Comparison of ENCODE assay signal across 14 cellular contexts in the genomic region with DNA sequence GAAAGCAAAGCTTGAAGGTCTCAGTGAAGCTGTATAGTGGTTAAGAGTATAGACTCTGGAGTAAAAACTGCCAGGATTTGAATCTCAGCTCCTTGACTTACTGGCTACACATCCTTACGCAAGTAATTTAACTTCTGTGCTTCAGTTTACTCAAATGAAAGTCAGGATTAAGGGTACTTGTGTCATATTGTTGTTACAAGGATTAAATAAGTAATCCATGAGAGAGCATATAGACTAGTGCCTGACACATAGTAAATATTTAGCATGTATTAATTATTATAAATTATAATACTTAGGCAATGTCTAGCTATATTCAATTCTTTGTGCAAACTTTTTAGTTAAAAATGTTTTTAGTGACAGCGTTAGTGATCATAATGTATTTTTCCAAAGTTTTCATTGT.
"Had no signal": no experiment of that assay in that cellular context is flagged by ENCODE, and none has a peak within 500 bp of the region (broad histone marks: within the 10 kb centered on the region; RNA-seq: fewer than 3 reads in every experiment).

No MANE protein-coding gene starts in this region.

- H3K4me3 ChIP-seq: breast epithelium, dorsolateral prefrontal cortex, esophagus squamous epithelium, heart left ventricle, skin epidermis had no signal

- H3K27ac Mint-ChIP-seq: activated naive CD8-positive, alpha-beta T cell treated with anti-CD3 and anti-CD28 coated beads, Interleukin-2, amount 10 ng/mL, durations not matched to agents 7 days and 5 days had no signal

- H3K36me3 ChIP-seq: breast epithelium had no signal

- H3K79me2 ChIP-seq: parathyroid adenoma had no signal

- H3K9ac ChIP-seq: parathyroid adenoma had no signal

- H2AFZ ChIP-seq: parathyroid adenoma had no signal

- H3K4me1 ChIP-seq: foreskin keratinocyte had no signal

- DNase-seq: activated CD4-positive, alpha-beta T cell treated with anti-CD3 and anti-CD28 coated beads, Interleukin-2, amount 50 U/mL, for 4 hours; activated gamma-delta T cell; activated naive CD8-positive, alpha-beta T cell treated with anti-CD3 and anti-CD28 coated beads, Interleukin-2, amount 10 ng/mL, durations not matched to agents 7 days and 5 days; activated T-cell treated with anti-CD3 and anti-CD28 coated beads, Interleukin-2, amount 50 U/mL, for 48 hours; aorta; dorsolateral prefrontal cortex; esophagus squamous epithelium; foreskin keratinocyte; heart left ventricle; stimulated activated CD4-positive, alpha-beta T cell treated with anti-CD3 and anti-CD28 coated beads, Interleukin-4, amount 100 ng/mL, for 4 hours had no signal

- H3K9me3 Mint-ChIP-seq: activated naive CD8-positive, alpha-beta T cell treated with anti-CD3 and anti-CD28 coated beads, Interleukin-2, amount 10 ng/mL, durations not matched to agents 7 days and 5 days had no signal

- H3K27me3 Mint-ChIP-seq: activated naive CD8-positive, alpha-beta T cell treated with anti-CD3 and anti-CD28 coated beads, Interleukin-2, amount 10 ng/mL, durations not matched to agents 7 days and 5 days had no signal

- H3K27ac ChIP-seq: breast epithelium, esophagus squamous epithelium, foreskin keratinocyte, parathyroid adenoma, skin epidermis had no signal

- H3K4me3 Mint-ChIP-seq: activated naive CD8-positive, alpha-beta T cell treated with anti-CD3 and anti-CD28 coated beads, Interleukin-2, amount 10 ng/mL, durations not matched to agents 7 days and 5 days had no signal

- ATAC-seq: activated CD4-positive, CD25-positive, alpha-beta regulatory T cell treated with anti-CD3 and anti-CD28 coated beads, Interleukin-2, amount 50 U/mL, for 24 hours; foreskin keratinocyte; heart left ventricle had no signal

- H3K9me3 ChIP-seq: breast epithelium, esophagus squamous epithelium, heart left ventricle had no signal

- H3K27me3 ChIP-seq: breast epithelium, dorsolateral prefrontal cortex, esophagus squamous epithelium, foreskin keratinocyte, heart left ventricle had no signal

- H3K4me1 Mint-ChIP-seq: activated naive CD8-positive, alpha-beta T cell treated with anti-CD3 and anti-CD28 coated beads, Interleukin-2, amount 10 ng/mL, durations not matched to agents 7 days and 5 days had no signal
